ENCODE assay signal across 15 cellular contexts in the genomic region with DNA sequence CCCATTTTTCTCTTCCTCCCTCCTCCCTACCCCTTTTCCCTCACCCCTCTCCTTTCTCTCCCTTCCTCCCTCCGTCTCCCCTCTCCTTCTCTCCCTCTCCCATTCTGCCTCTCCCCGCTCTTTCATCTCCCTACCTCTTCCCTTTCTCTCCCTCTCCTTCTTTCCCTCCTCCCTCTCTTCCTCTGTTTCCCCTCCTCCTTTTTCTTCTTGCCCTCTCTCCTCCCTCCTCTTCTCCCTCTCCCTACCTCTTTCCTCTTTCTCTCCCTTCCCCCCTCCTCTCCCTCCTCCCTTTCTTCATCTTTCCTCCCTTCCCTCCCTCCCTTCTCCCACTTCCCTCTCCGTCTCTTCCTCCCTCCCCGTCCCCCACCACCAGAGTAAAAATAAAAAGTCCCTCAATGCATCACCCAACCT. TPM values are rescaled to one million over a fixed set of nuclear protein-coding genes. Genes with fewer than 3 reads are reported as not detected.
DNase-seq lines count a peak whose midpoint lies in the region; ATAC-seq and TF ChIP-seq lines count a peak whose summit lies in the region.
"Had no signal": no experiment of that assay in that cellular context is flagged by ENCODE, and none has a peak within 500 bp of the region (broad histone marks: within the 10 kb centered on the region; RNA-seq: fewer than 3 reads in every experiment).

No MANE protein-coding gene starts in this region.

- DNase-seq in HCT116 (ENCODE audit: low read depth, low spot score) (no peak), caudate nucleus (lab: John Stamatoyannopoulos, UW) (no peak), sigmoid colon (no peak), NOMO-1 (lab: John Stamatoyannopoulos, UW; ENCODE audit: unreplicated experiment in 2 of 2) (no peak), AG08396 (ENCODE audit: low spot score) (no peak)
- DNase-seq: activated CD4-positive, alpha-beta T cell treated with anti-CD3 and anti-CD28 coated beads, Interleukin-2, amount 10 ng/mL, durations not matched to agents 24 days and 14 days; GOT3; NCI-H1092; NCI-H2227 treated with DMSO at 0.1 percent for 48 hours; OCI-M1; spleen had no signal

- no peak for TF ChIP-seq EP300 in sigmoid colon (IDR thresholded peaks at IDR 0.05)

- RAD21 ChIA-PET in HCT116 (lab: Charles Lee; ENCODE audit: low non-redundant PET in 1 of 2, low total read pairs in 2 of 2, uncharacterized antibody in 2 of 2, unreplicated experiment in 2 of 2): no interaction called here

- CTCF ChIA-PET in HCT116 (lab: Charles Lee): no interaction called here

- H3K9me2 ChIP-seq in HCT116 (ENCODE audit: insufficient read depth): no peaks in the 10 kb centered on the region

- no peaks in the 10 kb centered on the region for H3K79me2 ChIP-seq in HCT116 (ENCODE audit: insufficient read depth, low read length)

- H3K4me3 ChIP-seq in HCT116 (replicated peaks in 1 of 2; ENCODE audit: low read depth in 1 of 2, low read length in 2 of 2) (no peak overlapping the region), iPS-11a (ENCODE audit: low read depth, low read length) (peak overlapping the region; percentile 33), sigmoid colon (no peak overlapping the region)
- H3K4me3 ChIP-seq: spleen had no signal

- intact Hi-C loops in HCT116 (cut with micrococcal nuclease) (no loop called here), sigmoid colon (cut with DNase I) (no loop called here)

- no peak for TF ChIP-seq POLR2A in HCT116 (IDR thresholded peaks at IDR 0.05; ENCODE audit: borderline replicate concordance, extremely low read depth, insufficient read depth, insufficient read length)
- TF ChIP-seq POLR2A in sigmoid colon (IDR thresholded peaks at IDR 0.05): no peak

- no peak for TF ChIP-seq CTCF in HCT116 (IDR thresholded peaks at IDR 0.05 in 2 of 3, conservative IDR thresholded peaks at IDR 0.05 in 1 of 3; ENCODE audit: borderline replicate concordance in 1 of 3, insufficient read depth in 1 of 3, low read depth in 2 of 3, low read length in 2 of 3)
- TF ChIP-seq CTCF in sigmoid colon (IDR thresholded peaks at IDR 0.05): no peak

- H3K4me1 ChIP-seq in HCT116 (ENCODE audit: control insufficient read depth in 1 of 2, insufficient read depth in 2 of 2, low read length in 2 of 2): peaks cover 0 to 3% of the 10 kb centered on the region in 2 experiments; a peak in 1 of 4 replicates
- H3K4me1 ChIP-seq in sigmoid colon: peaks cover 0 to 12% (median 0%) of the 10 kb centered on the region in 4 donors

- no peak for TF ChIP-seq RAD21 in HCT116 (IDR thresholded peaks at IDR 0.05; ENCODE audit: low read depth)

- H3K27ac ChIP-seq in HCT116 (ENCODE audit: low read depth, low read length) (0 out of 2 replicates have a peak overlapping the region, but pooled peaks have one; percentile 4), caudate nucleus (ENCODE audit: low read depth, low read length) (peak overlapping the region; percentile 50), sigmoid colon (peak overlapping the region; percentile 32 to 53 (median 36))
- H3K27ac ChIP-seq: spleen had no signal

- POLR2A ChIA-PET in HCT116 (lab: Charles Lee): no interaction called here

- no peaks in the 10 kb centered on the region for H4K20me1 ChIP-seq in HCT116 (ENCODE audit: insufficient read depth)

- no peak overlapping the region for H2AFZ ChIP-seq in HCT116 (ENCODE audit: low read depth, low read length, poor library complexity, severe bottlenecking)

- no peak for ATAC-seq in HCT116
- no peak for ATAC-seq in GM21367 (IDR thresholded peaks at IDR 0.05; ENCODE audit: unreplicated experiment)
- ATAC-seq in GM19328 (IDR thresholded peaks at IDR 0.05; ENCODE audit: unreplicated experiment): no peak
- ATAC-seq: activated T-helper 17 cell treated with anti-CD3 and anti-CD28 coated beads, Interleukin-2, amount 50 U/mL, for 72 hours had no signal

- WGBS in sigmoid colon, 2 donors: 65 to 82% methylated on average over 4 of the region's 4 CpGs

- no peak overlapping the region for H3K4me2 ChIP-seq in HCT116 (ENCODE audit: low read length)

- H3K9ac ChIP-seq in HCT116 (ENCODE audit: low read length): no peak overlapping the region

- H3K9me3 ChIP-seq in HCT116 (ENCODE audit: control insufficient read depth in 1 of 2, insufficient read depth in 1 of 2, low read depth in 1 of 2, low read length in 2 of 2) (no peaks in the 10 kb centered on the region), sigmoid colon (no peaks in the 10 kb centered on the region)
- H3K9me3 ChIP-seq: spleen had no signal

- no TSS peak for BruUV-seq in HCT116 (replicated peaks; lab: Mats Ljungman, UMichigan)

- H3K36me3 ChIP-seq in HCT116 (ENCODE audit: control insufficient read depth in 1 of 2, insufficient read depth in 2 of 2, low read length in 2 of 2) (no peaks in the 10 kb centered on the region), sigmoid colon (no peaks in the 10 kb centered on the region)
- H3K36me3 ChIP-seq: spleen had no signal

- no peaks in the 10 kb centered on the region for H3K27me3 ChIP-seq in HCT116 (ENCODE audit: insufficient read depth, low read length)
- peaks cover 0 to 12% (median 0%) of the 10 kb centered on the region in 3 donors for H3K27me3 ChIP-seq in sigmoid colon

TF ChIP-seq in HCT116, 20 proteins besides CTCF, POLR2A, EP300 and RAD21:
- no peak for TF ChIP-seq FOSL1 (IDR thresholded peaks at IDR 0.05; ENCODE audit: low read depth)
- TF ChIP-seq, protein P1, sequence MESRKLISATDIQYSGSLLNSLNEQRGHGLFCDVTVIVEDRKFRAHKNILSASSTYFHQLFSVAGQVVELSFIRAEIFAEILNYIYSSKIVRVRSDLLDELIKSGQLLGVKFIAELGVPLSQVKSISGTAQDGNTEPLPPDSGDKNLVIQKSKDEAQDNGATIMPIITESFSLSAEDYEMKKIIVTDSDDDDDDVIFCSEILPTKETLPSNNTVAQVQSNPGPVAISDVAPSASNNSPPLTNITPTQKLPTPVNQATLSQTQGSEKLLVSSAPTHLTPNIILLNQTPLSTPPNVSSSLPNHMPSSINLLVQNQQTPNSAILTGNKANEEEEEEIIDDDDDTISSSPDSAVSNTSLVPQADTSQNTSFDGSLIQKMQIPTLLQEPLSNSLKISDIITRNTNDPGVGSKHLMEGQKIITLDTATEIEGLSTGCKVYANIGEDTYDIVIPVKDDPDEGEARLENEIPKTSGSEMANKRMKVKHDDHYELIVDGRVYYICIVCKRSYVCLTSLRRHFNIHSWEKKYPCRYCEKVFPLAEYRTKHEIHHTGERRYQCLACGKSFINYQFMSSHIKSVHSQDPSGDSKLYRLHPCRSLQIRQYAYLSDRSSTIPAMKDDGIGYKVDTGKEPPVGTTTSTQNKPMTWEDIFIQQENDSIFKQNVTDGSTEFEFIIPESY (IDR thresholded peaks at IDR 0.05; ENCODE audit: extremely low read depth, insufficient replicate concordance, low read length): no peak
- no peak for TF ChIP-seq ZFX (IDR thresholded peaks at IDR 0.05)
- no peak for TF ChIP-seq POLR2AphosphoS5 (IDR thresholded peaks at IDR 0.05; ENCODE audit: low read depth, low read length)
- no peak for TF ChIP-seq ELF1 (IDR thresholded peaks at IDR 0.05; ENCODE audit: borderline replicate concordance, low read depth)
- TF ChIP-seq CBX3 (IDR thresholded peaks at IDR 0.05; ENCODE audit: low read depth): no peak
- TF ChIP-seq, protein P2, sequence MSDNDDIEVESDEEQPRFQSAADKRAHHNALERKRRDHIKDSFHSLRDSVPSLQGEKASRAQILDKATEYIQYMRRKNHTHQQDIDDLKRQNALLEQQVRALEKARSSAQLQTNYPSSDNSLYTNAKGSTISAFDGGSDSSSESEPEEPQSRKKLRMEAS (IDR thresholded peaks at IDR 0.05): no peak
- TF ChIP-seq SP1 (IDR thresholded peaks at IDR 0.05; ENCODE audit: low read depth): no peak
- no peak for TF ChIP-seq EZH2 (IDR thresholded peaks at IDR 0.05)
- no peak for TF ChIP-seq SRF (IDR thresholded peaks at IDR 0.05; ENCODE audit: low read depth)
- TF ChIP-seq EGR1 (IDR thresholded peaks at IDR 0.05; ENCODE audit: low read depth): no peak

RNA-seq across cellular contexts. Expression of a gene that starts 10.5 kb away (rescaled TPM):
- total RNA-seq in HCT116 (2021; ENCODE audit: unreplicated experiment) (1.2 TPM), sigmoid colon (under 1 TPM in 2 of 4 donors, not detected in 2; 0.55 to 0.71 TPM)
- 0.85 and 1.3 TPM in 2 replicates for polyA plus RNA-seq in HCT116 (2012)
- polyA plus RNA-seq in sigmoid colon: 1 to 10 TPM; 4.6 to 9.5 (median 6.6) TPM

RNA-seq across cellular contexts. Expression of a gene that starts 12.6 kb away (rescaled TPM):
- total RNA-seq in HCT116 (2021; ENCODE audit: unreplicated experiment): 18.9 TPM
- 2.8 and 3.2 TPM in 2 replicates for polyA plus RNA-seq in HCT116 (2012)
- total RNA-seq in sigmoid colon: 10 to 100 TPM; 55.5 to 88.5 (median 85.5) TPM
- polyA plus RNA-seq in sigmoid colon: 10 to 100 TPM; 13.8 to 20.1 (median 15.2) TPM
